In genomic region chr5:1344975-1345838, GRCh38 we compare ENCODE assay signal across 8 cellular contexts. TPM values are rescaled to one million over a fixed set of nuclear protein-coding genes. Genes with fewer than 3 reads are reported as not detected.
A peak's percentile ranks its signal among the peaks of the same experiment; 100 is the strongest.
DNase-seq lines count a peak whose midpoint lies in the region; ATAC-seq lines count a peak whose summit lies in the region.

CLPTM1L (minus strand) TSS chr5:1345099; CDS start chr5:1344841, 258 bp downstream.

- peaks cover 27 to 35% (median 34%) of the 10 kb centered on the region in 3 donors for H3K4me1 Mint-ChIP-seq in CD8-positive, alpha-beta memory T cell
- peaks cover 33% of the 10 kb centered on the region for H3K4me1 Mint-ChIP-seq in activated CD8-positive, alpha-beta memory T cell treated with anti-CD3 and anti-CD28 coated beads, Interleukin-2, amount 10 ng/mL, durations not matched to agents 7 days and 5 days

- ATAC-seq in GM19467 (IDR thresholded peaks at IDR 0.05; ENCODE audit: unreplicated experiment): peak; percentile 68
- peak; percentile 96 for ATAC-seq in activated CD8-positive, alpha-beta memory T cell treated with anti-CD3 and anti-CD28 coated beads, Interleukin-2, amount 10 ng/mL, durations not matched to agents 7 days and 5 days

- WGBS in mesendoderm (ENCODE audit: extremely low coverage, insufficient coverage, low lambda C conversion rate): no CpG with 5 or more reads among the region's 87 CpGs

- peaks cover 10% of the 10 kb centered on the region for H3K79me1 ChIP-seq in mesendoderm (ENCODE audit: low read length)

- H2BK120ac ChIP-seq in mesendoderm (ENCODE audit: low read depth, low read length): no peak within 1 kb of the TSS

- H3K27me3 Mint-ChIP-seq in CD8-positive, alpha-beta memory T cell: no peaks in the 10 kb centered on the region
- peaks cover 2% of the 10 kb centered on the region for H3K27me3 Mint-ChIP-seq in activated CD8-positive, alpha-beta memory T cell treated with anti-CD3 and anti-CD28 coated beads, Interleukin-2, amount 10 ng/mL, durations not matched to agents 7 days and 5 days

- peaks cover 15% of the 10 kb centered on the region for H3K36me3 ChIP-seq in CD8-positive, alpha-beta memory T cell (ENCODE audit: insufficient read depth, low read length)
- H3K36me3 ChIP-seq in endocrine pancreas (ENCODE audit: control insufficient read depth, insufficient read depth, low read length) (peaks cover 4% of the 10 kb centered on the region), mesendoderm (ENCODE audit: control insufficient read depth, insufficient read depth, low read length) (peaks cover 12% of the 10 kb centered on the region)

- H3K18ac ChIP-seq in mesendoderm (ENCODE audit: low read length): peak within 1 kb of the TSS; percentile 55

- H3K9ac ChIP-seq in endocrine pancreas (ENCODE audit: control insufficient read depth, insufficient read depth, low read length): peak within 1 kb of the TSS; percentile 100
- peak within 1 kb of the TSS; percentile 88 for H3K9ac ChIP-seq in mesendoderm (ENCODE audit: low read length)

- POLR2A ChIA-PET in CD8-positive, alpha-beta memory T cell (lab: Charles Lee): interaction anchor here (1.0 to 3.0 kb wide), 4 partner anchors 30 to 448 kb away, joined by 3 to 17 read pairs (median 4); partner anchors contain the start of gene TERT

- H3K4me3 Mint-ChIP-seq in CD8-positive, alpha-beta memory T cell: peak within 1 kb of the TSS; percentile 85 to 95 (median 92)
- peak within 1 kb of the TSS; percentile 83 for H3K4me3 Mint-ChIP-seq in activated CD8-positive, alpha-beta memory T cell treated with anti-CD3 and anti-CD28 coated beads, Interleukin-2, amount 10 ng/mL, durations not matched to agents 7 days and 5 days

- peak; percentile 85 to 91 (median 89) for DNase-seq in CD8-positive, alpha-beta memory T cell
- DNase-seq in HS-27A (ENCODE audit: low read depth): peak; percentile 42
- DNase-seq in NOMO-1 treated with DMSO at 0.1 percent for 48 hours (lab: John Stamatoyannopoulos, UW; ENCODE audit: unreplicated experiment): peak; percentile 94
- peak; percentile 90 for DNase-seq in activated CD8-positive, alpha-beta memory T cell treated with anti-CD3 and anti-CD28 coated beads, Interleukin-2, amount 10 ng/mL, durations not matched to agents 7 days and 5 days
- DNase-seq in mesendoderm: peak; percentile 87
- peak; percentile 84 for DNase-seq in stimulated activated CD8-positive, alpha-beta memory T cell treated with anti-CD3 and anti-CD28 coated beads, Interleukin-12 subunit alpha, Interleukin-12 subunit beta, amount 100 ng/mL, for 4 hours (ENCODE audit: low read depth)

- H3K23ac ChIP-seq in mesendoderm (ENCODE audit: low read length): peak within 1 kb of the TSS; percentile 45

- H3K27me3 ChIP-seq in CD8-positive, alpha-beta memory T cell (ENCODE audit: insufficient read depth, low read length, poor library complexity, severe bottlenecking): no peaks in the 10 kb centered on the region
- H3K27me3 ChIP-seq in endocrine pancreas (ENCODE audit: control insufficient read depth, insufficient read depth, low read length) (no peaks in the 10 kb centered on the region), mesendoderm (ENCODE audit: insufficient read depth, low read length, poor library complexity) (no peaks in the 10 kb centered on the region)

- H4K8ac ChIP-seq in mesendoderm (ENCODE audit: low read depth, low read length): peak within 1 kb of the TSS; percentile 16

- H3K4me2 ChIP-seq in mesendoderm (ENCODE audit: low read length): peak within 1 kb of the TSS; percentile 90

- H3K56ac ChIP-seq in mesendoderm (ENCODE audit: low read length): peak within 1 kb of the TSS; percentile 95

- H3K27ac Mint-ChIP-seq in CD8-positive, alpha-beta memory T cell: peak within 1 kb of the TSS; percentile 81 to 95 (median 92)
- peak within 1 kb of the TSS; percentile 80 for H3K27ac Mint-ChIP-seq in activated CD8-positive, alpha-beta memory T cell treated with anti-CD3 and anti-CD28 coated beads, Interleukin-2, amount 10 ng/mL, durations not matched to agents 7 days and 5 days

- H3K4me3 ChIP-seq in CD8-positive, alpha-beta memory T cell (ENCODE audit: low read length): peak within 1 kb of the TSS; percentile 58
- H3K4me3 ChIP-seq in endocrine pancreas (ENCODE audit: control insufficient read depth, insufficient read depth, low read length): peak within 1 kb of the TSS; percentile 69
- peak within 1 kb of the TSS; percentile 92 for H3K4me3 ChIP-seq in mesendoderm (ENCODE audit: low read length)

- no peak within 1 kb of the TSS for H2BK15ac ChIP-seq in mesendoderm (replicated peaks; ENCODE audit: low read depth)

- peak within 1 kb of the TSS; percentile 44 for H3K4ac ChIP-seq in mesendoderm (ENCODE audit: low read depth, low read length)

- H2AK5ac ChIP-seq in mesendoderm (ENCODE audit: low read length): no peak within 1 kb of the TSS

- H2BK5ac ChIP-seq in mesendoderm (ENCODE audit: low read length): no peak within 1 kb of the TSS

- H3K9me3 ChIP-seq in CD8-positive, alpha-beta memory T cell (ENCODE audit: low read length): no peaks in the 10 kb centered on the region
- no peaks in the 10 kb centered on the region for H3K9me3 ChIP-seq in endocrine pancreas (ENCODE audit: control insufficient read depth, low read length)

- H4K5ac ChIP-seq in mesendoderm (ENCODE audit: low read length): no peak within 1 kb of the TSS

- peaks cover under 1 to 35% (median 15%) of the 10 kb centered on the region in 3 donors for H3K36me3 Mint-ChIP-seq in CD8-positive, alpha-beta memory T cell
- H3K36me3 Mint-ChIP-seq in activated CD8-positive, alpha-beta memory T cell treated with anti-CD3 and anti-CD28 coated beads, Interleukin-2, amount 10 ng/mL, durations not matched to agents 7 days and 5 days: peaks cover 21% of the 10 kb centered on the region

- H3K79me2 ChIP-seq in mesendoderm (ENCODE audit: control insufficient read depth, insufficient read depth, low read length): peaks cover 11% of the 10 kb centered on the region

- H3K4me1 ChIP-seq in CD8-positive, alpha-beta memory T cell (ENCODE audit: insufficient read depth, low read length): peaks cover 32% of the 10 kb centered on the region
- no peaks in the 10 kb centered on the region for H3K4me1 ChIP-seq in endocrine pancreas (ENCODE audit: control insufficient read depth, insufficient read depth, low read length)
- peaks cover 2% of the 10 kb centered on the region for H3K4me1 ChIP-seq in mesendoderm (ENCODE audit: control insufficient read depth, low read depth, low read length)

- H3K9me3 Mint-ChIP-seq in CD8-positive, alpha-beta memory T cell: no peaks in the 10 kb centered on the region
- no peaks in the 10 kb centered on the region for H3K9me3 Mint-ChIP-seq in activated CD8-positive, alpha-beta memory T cell treated with anti-CD3 and anti-CD28 coated beads, Interleukin-2, amount 10 ng/mL, durations not matched to agents 7 days and 5 days (ENCODE audit: low read depth)

- H3K27ac ChIP-seq in CD8-positive, alpha-beta memory T cell (ENCODE audit: low read depth, low read length): peak within 1 kb of the TSS; percentile 71
- no peak within 1 kb of the TSS for H3K27ac ChIP-seq in mesendoderm (ENCODE audit: low read depth, low read length)

- CTCF ChIA-PET in CD8-positive, alpha-beta memory T cell (lab: Charles Lee): interaction anchor here (1.6 kb wide), 1 partner anchor 29 kb away, joined by 3 read pairs; no protein-coding TSS in a partner anchor
- CTCF ChIA-PET in activated CD8-positive, alpha-beta memory T cell treated with anti-CD3 and anti-CD28 coated beads, Interleukin-2, amount 10 ng/mL, durations not matched to agents 7 days and 5 days (lab: Charles Lee): interaction anchor here (1.1 to 2.4 kb wide), 5 partner anchors 13 to 299 kb away, joined by 3 to 13 read pairs (median 4); no protein-coding TSS in a partner anchor

RNA-seq across cellular contexts. Expression of gene CLPTM1L, which starts in this region (rescaled TPM):
- 100 to 1,000 TPM; 109 to 110 TPM for total RNA-seq in CD8-positive, alpha-beta memory T cell
- polyA plus RNA-seq in CD8-positive, alpha-beta memory T cell: 68.1 TPM
- total RNA-seq in activated CD8-positive, alpha-beta memory T cell treated with anti-CD3 and anti-CD28 coated beads, Interleukin-2, amount 10 ng/mL, durations not matched to agents 7 days and 5 days: 100 to 1,000 TPM; 107 to 115 TPM
- polyA plus RNA-seq in mesendoderm (2013, experiment 1 of 2): 78.0 TPM
- 78.4 TPM for polyA plus RNA-seq in mesendoderm (2013, experiment 2 of 2)

Comparison
In these comparisons a context has a peak if more than half of its experiments do, and no peak if none do; other contexts are left out.
1. DNase-seq: peak in every context shown above with its lines; median percentile 94 in NOMO-1 treated with DMSO at 0.1 percent for 48 hours; 90 in activated CD8-positive, alpha-beta memory T cell treated with anti-CD3 and anti-CD28 coated beads, Interleukin-2, amount 10 ng/mL, durations not matched to agents 7 days and 5 days; 89 in CD8-positive, alpha-beta memory T cell; 87 in mesendoderm; 84 in stimulated activated CD8-positive, alpha-beta memory T cell treated with anti-CD3 and anti-CD28 coated beads, Interleukin-12 subunit alpha, Interleukin-12 subunit beta, amount 100 ng/mL, for 4 hours; 42 in HS-27A.